ENCODE assay signal across 1 cellular context in the genomic region with DNA sequence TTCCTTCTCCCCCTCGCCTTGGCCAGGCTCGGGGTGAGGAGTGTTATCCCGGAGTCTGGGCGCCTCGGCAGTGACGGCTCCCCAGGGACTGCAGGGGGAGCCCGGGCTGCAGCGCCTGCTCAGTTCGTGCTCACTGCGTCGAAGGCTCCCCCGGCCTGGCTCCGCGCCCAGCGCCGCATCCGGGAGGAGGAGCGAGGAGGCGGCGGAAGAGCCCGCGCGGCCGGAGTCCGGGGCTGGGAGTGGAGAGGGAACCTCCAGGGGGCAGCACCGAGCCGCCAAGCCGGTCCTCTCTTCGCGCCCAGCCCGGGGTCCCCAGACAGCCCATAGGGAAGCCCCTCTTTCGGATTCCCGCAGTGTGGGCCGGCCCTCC.
A peak's percentile ranks its signal among the peaks of the same experiment; 100 is the strongest.
TF ChIP-seq lines count a peak whose summit lies in the region.

No MANE protein-coding gene starts in this region.

TF ChIP-seq in HEK293, 187 proteins besides CTCF, POLR2A, EP300 and RAD21 (continued from another document and continues in another):
- TF ChIP-seq, protein P1, sequence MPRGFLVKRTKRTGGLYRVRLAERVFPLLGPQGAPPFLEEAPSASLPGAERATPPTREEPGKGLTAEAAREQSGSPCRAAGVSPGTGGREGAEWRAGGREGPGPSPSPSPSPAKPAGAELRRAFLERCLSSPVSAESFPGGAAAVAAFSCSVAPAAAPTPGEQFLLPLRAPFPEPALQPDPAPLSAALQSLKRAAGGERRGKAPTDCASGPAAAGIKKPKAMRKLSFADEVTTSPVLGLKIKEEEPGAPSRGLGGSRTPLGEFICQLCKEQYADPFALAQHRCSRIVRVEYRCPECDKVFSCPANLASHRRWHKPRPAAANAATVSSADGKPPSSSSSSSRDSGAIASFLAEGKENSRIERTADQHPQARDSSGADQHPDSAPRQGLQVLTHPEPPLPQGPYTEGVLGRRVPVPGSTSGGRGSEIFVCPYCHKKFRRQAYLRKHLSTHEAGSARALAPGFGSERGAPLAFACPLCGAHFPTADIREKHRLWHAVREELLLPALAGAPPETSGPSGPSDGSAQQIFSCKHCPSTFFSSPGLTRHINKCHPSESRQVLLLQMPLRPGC (tag by site-specific recombination; IDR thresholded peaks at IDR 0.05) = peak; percentile 44; the same call in 1 of the 2 replicates
- TF ChIP-seq GLIS2 (tag by site-specific recombination; IDR thresholded peaks at IDR 0.05) = peak; percentile 97
- TF ChIP-seq ZEB2 (tag by site-specific recombination; IDR thresholded peaks at IDR 0.05) = peak; percentile 94
- TF ChIP-seq, protein P2, sequence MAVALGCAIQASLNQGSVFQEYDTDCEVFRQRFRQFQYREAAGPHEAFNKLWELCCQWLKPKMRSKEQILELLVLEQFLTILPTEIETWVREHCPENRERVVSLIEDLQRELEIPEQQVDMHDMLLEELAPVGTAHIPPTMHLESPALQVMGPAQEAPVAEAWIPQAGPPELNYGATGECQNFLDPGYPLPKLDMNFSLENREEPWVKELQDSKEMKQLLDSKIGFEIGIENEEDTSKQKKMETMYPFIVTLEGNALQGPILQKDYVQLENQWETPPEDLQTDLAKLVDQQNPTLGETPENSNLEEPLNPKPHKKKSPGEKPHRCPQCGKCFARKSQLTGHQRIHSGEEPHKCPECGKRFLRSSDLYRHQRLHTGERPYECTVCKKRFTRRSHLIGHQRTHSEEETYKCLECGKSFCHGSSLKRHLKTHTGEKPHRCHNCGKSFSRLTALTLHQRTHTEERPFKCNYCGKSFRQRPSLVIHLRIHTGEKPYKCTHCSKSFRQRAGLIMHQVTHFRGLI (tag by site-specific recombination; IDR thresholded peaks at IDR 0.05) = peak; percentile 59; the same call in 1 of the 2 replicates
- TF ChIP-seq GLIS1 (tag by site-specific recombination; IDR thresholded peaks at IDR 0.05) = peak; percentile 93
- TF ChIP-seq ZNF223 (tag by site-specific recombination; IDR thresholded peaks at IDR 0.05) = no peak
- TF ChIP-seq MEIS1 (CRISPR knock-in tag; IDR thresholded peaks at IDR 0.05; ENCODE audit: borderline replicate concordance) = no peak
- TF ChIP-seq, protein P3, sequence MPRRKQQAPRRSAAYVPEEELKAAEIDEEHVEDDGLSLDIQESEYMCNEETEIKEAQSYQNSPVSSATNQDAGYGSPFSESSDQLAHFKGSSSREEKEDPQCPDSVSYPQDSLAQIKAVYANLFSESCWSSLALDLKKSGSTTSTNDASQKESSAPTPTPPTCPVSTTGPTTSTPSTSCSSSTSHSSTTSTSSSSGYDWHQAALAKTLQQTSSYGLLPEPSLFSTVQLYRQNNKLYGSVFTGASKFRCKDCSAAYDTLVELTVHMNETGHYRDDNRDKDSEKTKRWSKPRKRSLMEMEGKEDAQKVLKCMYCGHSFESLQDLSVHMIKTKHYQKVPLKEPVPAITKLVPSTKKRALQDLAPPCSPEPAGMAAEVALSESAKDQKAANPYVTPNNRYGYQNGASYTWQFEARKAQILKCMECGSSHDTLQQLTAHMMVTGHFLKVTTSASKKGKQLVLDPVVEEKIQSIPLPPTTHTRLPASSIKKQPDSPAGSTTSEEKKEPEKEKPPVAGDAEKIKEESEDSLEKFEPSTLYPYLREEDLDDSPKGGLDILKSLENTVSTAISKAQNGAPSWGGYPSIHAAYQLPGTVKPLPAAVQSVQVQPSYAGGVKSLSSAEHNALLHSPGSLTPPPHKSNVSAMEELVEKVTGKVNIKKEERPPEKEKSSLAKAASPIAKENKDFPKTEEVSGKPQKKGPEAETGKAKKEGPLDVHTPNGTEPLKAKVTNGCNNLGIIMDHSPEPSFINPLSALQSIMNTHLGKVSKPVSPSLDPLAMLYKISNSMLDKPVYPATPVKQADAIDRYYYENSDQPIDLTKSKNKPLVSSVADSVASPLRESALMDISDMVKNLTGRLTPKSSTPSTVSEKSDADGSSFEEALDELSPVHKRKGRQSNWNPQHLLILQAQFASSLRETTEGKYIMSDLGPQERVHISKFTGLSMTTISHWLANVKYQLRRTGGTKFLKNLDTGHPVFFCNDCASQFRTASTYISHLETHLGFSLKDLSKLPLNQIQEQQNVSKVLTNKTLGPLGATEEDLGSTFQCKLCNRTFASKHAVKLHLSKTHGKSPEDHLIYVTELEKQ (tag by site-specific recombination; IDR thresholded peaks at IDR 0.05; ENCODE audit: borderline replicate concordance) = 0 out of 2 replicates have a peak, but pooled peaks have one; percentile 8
- TF ChIP-seq, protein P4, sequence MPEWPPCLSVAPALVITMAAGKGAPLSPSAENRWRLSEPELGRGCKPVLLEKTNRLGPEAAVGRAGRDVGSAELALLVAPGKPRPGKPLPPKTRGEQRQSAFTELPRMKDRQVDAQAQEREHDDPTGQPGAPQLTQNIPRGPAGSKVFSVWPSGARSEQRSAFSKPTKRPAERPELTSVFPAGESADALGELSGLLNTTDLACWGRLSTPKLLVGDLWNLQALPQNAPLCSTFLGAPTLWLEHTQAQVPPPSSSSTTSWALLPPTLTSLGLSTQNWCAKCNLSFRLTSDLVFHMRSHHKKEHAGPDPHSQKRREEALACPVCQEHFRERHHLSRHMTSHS (tag by site-specific recombination; IDR thresholded peaks at IDR 0.05) = no peak
- peak; percentile 91 for TF ChIP-seq ZNF660 (tag by site-specific recombination; IDR thresholded peaks at IDR 0.05)
- TF ChIP-seq, protein P5, sequence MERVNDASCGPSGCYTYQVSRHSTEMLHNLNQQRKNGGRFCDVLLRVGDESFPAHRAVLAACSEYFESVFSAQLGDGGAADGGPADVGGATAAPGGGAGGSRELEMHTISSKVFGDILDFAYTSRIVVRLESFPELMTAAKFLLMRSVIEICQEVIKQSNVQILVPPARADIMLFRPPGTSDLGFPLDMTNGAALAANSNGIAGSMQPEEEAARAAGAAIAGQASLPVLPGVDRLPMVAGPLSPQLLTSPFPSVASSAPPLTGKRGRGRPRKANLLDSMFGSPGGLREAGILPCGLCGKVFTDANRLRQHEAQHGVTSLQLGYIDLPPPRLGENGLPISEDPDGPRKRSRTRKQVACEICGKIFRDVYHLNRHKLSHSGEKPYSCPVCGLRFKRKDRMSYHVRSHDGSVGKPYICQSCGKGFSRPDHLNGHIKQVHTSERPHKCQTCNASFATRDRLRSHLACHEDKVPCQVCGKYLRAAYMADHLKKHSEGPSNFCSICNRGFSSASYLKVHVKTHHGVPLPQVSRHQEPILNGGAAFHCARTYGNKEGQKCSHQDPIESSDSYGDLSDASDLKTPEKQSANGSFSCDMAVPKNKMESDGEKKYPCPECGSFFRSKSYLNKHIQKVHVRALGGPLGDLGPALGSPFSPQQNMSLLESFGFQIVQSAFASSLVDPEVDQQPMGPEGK (tag by site-specific recombination; IDR thresholded peaks at IDR 0.05) = peak; percentile 95
- TF ChIP-seq ZNF76 (tag by site-specific recombination; IDR thresholded peaks at IDR 0.05; ENCODE audit: borderline replicate concordance, low read depth) = no peak
- 0 out of 2 replicates have a peak, but pooled peaks have one; percentile 63 for TF ChIP-seq ZNF391 (tag by site-specific recombination; IDR thresholded peaks at IDR 0.05; ENCODE audit: borderline replicate concordance, low read depth)
- no peak; the same call in 1 of the 2 replicates for TF ChIP-seq OSR2 (tag by site-specific recombination; IDR thresholded peaks at IDR 0.05)
- TF ChIP-seq ZNF341 (tag by site-specific recombination; IDR thresholded peaks at IDR 0.05; ENCODE audit: low read depth) = peak; percentile 99
- TF ChIP-seq ZBTB20 (tag by site-specific recombination; IDR thresholded peaks at IDR 0.05) = peak; percentile 96; the same call in 1 of the 2 replicates
- no peak for TF ChIP-seq ZNF747 (tag by site-specific recombination; IDR thresholded peaks at IDR 0.05)
- TF ChIP-seq ZNF174 (tag by site-specific recombination; IDR thresholded peaks at IDR 0.05) = no peak
- TF ChIP-seq IKZF3 (tag by site-specific recombination; IDR thresholded peaks at IDR 0.05) = peak; percentile 95; the same call in 1 of the 2 replicates
- peak; percentile 58 for TF ChIP-seq ZNF629 (tag by site-specific recombination; IDR thresholded peaks at IDR 0.05)
- TF ChIP-seq ZNF10 (tag by site-specific recombination; IDR thresholded peaks at IDR 0.05) = peak; percentile 91
- no peak for TF ChIP-seq ZNF701 (tag by site-specific recombination; IDR thresholded peaks at IDR 0.05)
- TF ChIP-seq ZNF274 (IDR thresholded peaks at IDR 0.05; ENCODE audit: low read length) = no peak
- TF ChIP-seq ZNF274 (tag by site-specific recombination; IDR thresholded peaks at IDR 0.05; ENCODE audit: borderline replicate concordance) = no peak
- no peak for TF ChIP-seq ZNF155 (tag by site-specific recombination; IDR thresholded peaks at IDR 0.05)
- TF ChIP-seq ZSCAN30 (tag by site-specific recombination; IDR thresholded peaks at IDR 0.05) = peak; percentile 80; the same call in 1 of the 2 replicates
- peak; percentile 47; the same call in 1 of the 2 replicates for TF ChIP-seq ZSCAN23 (tag by site-specific recombination; IDR thresholded peaks at IDR 0.05)
- TF ChIP-seq ZNF211 (tag by site-specific recombination; IDR thresholded peaks at IDR 0.05; ENCODE audit: low read depth) = no peak
- 0 out of 2 replicates have a peak, but pooled peaks have one; percentile 28 for TF ChIP-seq KLF1 (tag by site-specific recombination; IDR thresholded peaks at IDR 0.05)
- TF ChIP-seq, protein P6, sequence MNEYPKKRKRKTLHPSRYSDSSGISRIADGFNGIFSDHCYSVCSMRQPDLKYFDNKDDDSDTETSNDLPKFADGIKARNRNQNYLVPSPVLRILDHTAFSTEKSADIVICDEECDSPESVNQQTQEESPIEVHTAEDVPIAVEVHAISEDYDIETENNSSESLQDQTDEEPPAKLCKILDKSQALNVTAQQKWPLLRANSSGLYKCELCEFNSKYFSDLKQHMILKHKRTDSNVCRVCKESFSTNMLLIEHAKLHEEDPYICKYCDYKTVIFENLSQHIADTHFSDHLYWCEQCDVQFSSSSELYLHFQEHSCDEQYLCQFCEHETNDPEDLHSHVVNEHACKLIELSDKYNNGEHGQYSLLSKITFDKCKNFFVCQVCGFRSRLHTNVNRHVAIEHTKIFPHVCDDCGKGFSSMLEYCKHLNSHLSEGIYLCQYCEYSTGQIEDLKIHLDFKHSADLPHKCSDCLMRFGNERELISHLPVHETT (tag by site-specific recombination; IDR thresholded peaks at IDR 0.05) = 0 out of 2 replicates have a peak, but pooled peaks have one; percentile 51
- TF ChIP-seq, protein P7, sequence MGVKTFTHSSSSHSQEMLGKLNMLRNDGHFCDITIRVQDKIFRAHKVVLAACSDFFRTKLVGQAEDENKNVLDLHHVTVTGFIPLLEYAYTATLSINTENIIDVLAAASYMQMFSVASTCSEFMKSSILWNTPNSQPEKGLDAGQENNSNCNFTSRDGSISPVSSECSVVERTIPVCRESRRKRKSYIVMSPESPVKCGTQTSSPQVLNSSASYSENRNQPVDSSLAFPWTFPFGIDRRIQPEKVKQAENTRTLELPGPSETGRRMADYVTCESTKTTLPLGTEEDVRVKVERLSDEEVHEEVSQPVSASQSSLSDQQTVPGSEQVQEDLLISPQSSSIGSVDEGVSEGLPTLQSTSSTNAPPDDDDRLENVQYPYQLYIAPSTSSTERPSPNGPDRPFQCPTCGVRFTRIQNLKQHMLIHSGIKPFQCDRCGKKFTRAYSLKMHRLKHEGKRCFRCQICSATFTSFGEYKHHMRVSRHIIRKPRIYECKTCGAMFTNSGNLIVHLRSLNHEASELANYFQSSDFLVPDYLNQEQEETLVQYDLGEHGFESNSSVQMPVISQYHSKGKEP (tag by site-specific recombination; IDR thresholded peaks at IDR 0.05) = peak; percentile 83
- TF ChIP-seq ZNF596 (tag by site-specific recombination; IDR thresholded peaks at IDR 0.05) = no peak
- TF ChIP-seq ZFHX2 (tag by site-specific recombination; conservative IDR thresholded peaks at IDR 0.05) = no peak
- peak; percentile 20; the same call in 1 of the 2 replicates for TF ChIP-seq SP3 (tag by site-specific recombination; IDR thresholded peaks at IDR 0.05)
- peak; percentile 100 for TF ChIP-seq ZNF423 (tag by site-specific recombination; IDR thresholded peaks at IDR 0.05)
- TF ChIP-seq TRIM28 (IDR thresholded peaks at IDR 0.05; ENCODE audit: borderline replicate concordance, low read length) = 0 out of 2 replicates have a peak, but pooled peaks have one; percentile 24
- TF ChIP-seq ZNF530 (tag by site-specific recombination; IDR thresholded peaks at IDR 0.05; ENCODE audit: low read depth) = no peak
- TF ChIP-seq ZNF138 (tag by site-specific recombination; IDR thresholded peaks at IDR 0.05; ENCODE audit: borderline replicate concordance) = no peak
- no peak for TF ChIP-seq SETDB1 (IDR thresholded peaks at IDR 0.05; ENCODE audit: insufficient read length, low read length)
- no peak for TF ChIP-seq ZNF549 (tag by site-specific recombination; IDR thresholded peaks at IDR 0.05)
- TF ChIP-seq SP2 (tag by site-specific recombination; IDR thresholded peaks at IDR 0.05) = peak; percentile 24
- TF ChIP-seq ZNF843 (tag by site-specific recombination; IDR thresholded peaks at IDR 0.05) = 0 out of 2 replicates have a peak, but pooled peaks have one; percentile 4
- no peak for TF ChIP-seq ZNF600 (tag by site-specific recombination; IDR thresholded peaks at IDR 0.05)
- no peak for TF ChIP-seq ZNF624 (tag by site-specific recombination; IDR thresholded peaks at IDR 0.05)
- peak; percentile 89 for TF ChIP-seq ZBTB8A (tag by site-specific recombination; IDR thresholded peaks at IDR 0.05)
- peak; percentile 87 for TF ChIP-seq ZNF561 (tag by site-specific recombination; IDR thresholded peaks at IDR 0.05; ENCODE audit: borderline replicate concordance)
- TF ChIP-seq, protein P8, sequence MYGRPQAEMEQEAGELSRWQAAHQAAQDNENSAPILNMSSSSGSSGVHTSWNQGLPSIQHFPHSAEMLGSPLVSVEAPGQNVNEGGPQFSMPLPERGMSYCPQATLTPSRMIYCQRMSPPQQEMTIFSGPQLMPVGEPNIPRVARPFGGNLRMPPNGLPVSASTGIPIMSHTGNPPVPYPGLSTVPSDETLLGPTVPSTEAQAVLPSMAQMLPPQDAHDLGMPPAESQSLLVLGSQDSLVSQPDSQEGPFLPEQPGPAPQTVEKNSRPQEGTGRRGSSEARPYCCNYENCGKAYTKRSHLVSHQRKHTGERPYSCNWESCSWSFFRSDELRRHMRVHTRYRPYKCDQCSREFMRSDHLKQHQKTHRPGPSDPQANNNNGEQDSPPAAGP (tag by site-specific recombination; IDR thresholded peaks at IDR 0.05) = peak; percentile 74
- 0 out of 2 replicates have a peak, but pooled peaks have one; percentile 4 for TF ChIP-seq ZBTB48 (tag by site-specific recombination; IDR thresholded peaks at IDR 0.05)
- no peak for TF ChIP-seq ZNF202 (tag by site-specific recombination; IDR thresholded peaks at IDR 0.05; ENCODE audit: borderline replicate concordance)
- TF ChIP-seq, protein P9, sequence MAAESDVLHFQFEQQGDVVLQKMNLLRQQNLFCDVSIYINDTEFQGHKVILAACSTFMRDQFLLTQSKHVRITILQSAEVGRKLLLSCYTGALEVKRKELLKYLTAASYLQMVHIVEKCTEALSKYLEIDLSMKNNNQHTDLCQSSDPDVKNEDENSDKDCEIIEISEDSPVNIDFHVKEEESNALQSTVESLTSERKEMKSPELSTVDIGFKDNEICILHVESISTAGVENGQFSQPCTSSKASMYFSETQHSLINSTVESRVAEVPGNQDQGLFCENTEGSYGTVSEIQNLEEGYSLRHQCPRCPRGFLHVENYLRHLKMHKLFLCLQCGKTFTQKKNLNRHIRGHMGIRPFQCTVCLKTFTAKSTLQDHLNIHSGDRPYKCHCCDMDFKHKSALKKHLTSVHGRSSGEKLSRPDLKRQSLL (tag by site-specific recombination; IDR thresholded peaks at IDR 0.05) = peak; percentile 34; the same call in 1 of the 2 replicates
